Comparison of ENCODE assay signal across 8 cellular contexts in genomic region chr19:55341191-55342043, GRCh38. TPM values are rescaled to one million over a fixed set of nuclear protein-coding genes. Genes with fewer than 3 reads are reported as not detected.
DNase-seq lines count a peak whose midpoint lies in the region; ATAC-seq, FAIRE-seq and TF ChIP-seq lines count a peak whose summit lies in the region.

No MANE protein-coding gene starts in this region.

- H2AFZ ChIP-seq in osteoblast (ENCODE audit: low read length): no peak overlapping the region

- no peak for TF ChIP-seq CTCF in osteoblast (IDR thresholded peaks at IDR 0.05; ENCODE audit: extremely low read depth, low read depth, low read length)
- TF ChIP-seq CTCF in type B pancreatic cell (conservative IDR thresholded peaks at IDR 0.05): no peak

- H3K4me3 ChIP-seq in NT2/D1 (ENCODE audit: insufficient read length, low read depth) (peak overlapping the region; percentile 63), osteoblast (ENCODE audit: insufficient read depth, low read length) (peak overlapping the region; percentile 80)

- peak; percentile 34 for DNase-seq in AML-193 (lab: John Stamatoyannopoulos, UW)
- DNase-seq in HK-2 (ENCODE audit: unreplicated experiment): peak; percentile 84
- DNase-seq in NT2/D1 (ENCODE audit: low read depth, low spot score): peak; percentile 51
- DNase-seq in activated T-cell treated with anti-CD3 and anti-CD28 coated beads, Interleukin-2, amount 50 U/mL, for 72 hours: peak; percentile 63 to 69
- peak; percentile 80 to 91 for DNase-seq in frontal cortex (ENCODE audit: low spot score in 2 of 2)
- DNase-seq in osteoblast (ENCODE audit: insufficient read length, low spot score, missing footprints): peak; percentile 99
- no peak for DNase-seq in type B pancreatic cell (ENCODE audit: extremely low spot score, unreplicated experiment)

- peak overlapping the region; percentile 84 to 88 for H3K4me3 Mint-ChIP-seq in activated T-cell treated with anti-CD3 and anti-CD28 coated beads, Interleukin-2, amount 50 U/mL, for 72 hours
- peak overlapping the region; percentile 88 for H3K4me3 Mint-ChIP-seq in type B pancreatic cell

- H3K79me2 ChIP-seq in osteoblast (ENCODE audit: insufficient read depth, low read length): peaks cover 9% of the 10 kb centered on the region

- peak overlapping the region; percentile 79 for H3K9ac ChIP-seq in NT2/D1 (ENCODE audit: insufficient read length, low read depth)

- peaks cover 7% of the 10 kb centered on the region for H3K27me3 Mint-ChIP-seq in activated T-cell treated with anti-CD3 and anti-CD28 coated beads, Interleukin-2, amount 50 U/mL, for 72 hours (ENCODE audit: low read depth)
- peaks cover 3% of the 10 kb centered on the region for H3K27me3 Mint-ChIP-seq in type B pancreatic cell

- peak overlapping the region; percentile 83 for H3K4me2 ChIP-seq in osteoblast (ENCODE audit: insufficient read depth, low read length)

- H4K20me1 ChIP-seq in osteoblast (ENCODE audit: insufficient read depth, low read length): peaks cover 8% of the 10 kb centered on the region

- no peaks in the 10 kb centered on the region for H3K9me3 ChIP-seq in NT2/D1 (ENCODE audit: insufficient read depth, low read length)
- no peaks in the 10 kb centered on the region for H3K9me3 ChIP-seq in osteoblast (ENCODE audit: low read depth, low read length)

- peak overlapping the region; percentile 68 for H3K27ac Mint-ChIP-seq in activated T-cell treated with anti-CD3 and anti-CD28 coated beads, Interleukin-2, amount 50 U/mL, for 72 hours
- peak overlapping the region; percentile 68 for H3K27ac Mint-ChIP-seq in type B pancreatic cell

- H3K36me3 ChIP-seq in NT2/D1 (ENCODE audit: insufficient read depth, insufficient read length, low read length) (peaks cover 32% of the 10 kb centered on the region), osteoblast (ENCODE audit: insufficient read depth, low read length) (peaks cover 4% of the 10 kb centered on the region)

- H3K27me3 ChIP-seq in NT2/D1 (ENCODE audit: insufficient read depth, insufficient read length) (no peaks in the 10 kb centered on the region), osteoblast (ENCODE audit: insufficient read depth, low read length) (peaks cover 10% of the 10 kb centered on the region)

- H3K27ac ChIP-seq in osteoblast (ENCODE audit: low read depth, low read length): no peak overlapping the region

- H3K9me3 Mint-ChIP-seq in activated T-cell treated with anti-CD3 and anti-CD28 coated beads, Interleukin-2, amount 50 U/mL, for 72 hours: no peaks in the 10 kb centered on the region
- H3K9me3 Mint-ChIP-seq in type B pancreatic cell: no peaks in the 10 kb centered on the region

- ATAC-seq in activated T-cell treated with anti-CD3 and anti-CD28 coated beads, Interleukin-2, amount 50 U/mL, for 72 hours (replicated peaks in 1 of 2): no peak
- no peak for ATAC-seq in HG02973 (IDR thresholded peaks at IDR 0.05; ENCODE audit: unreplicated experiment)

- peaks cover 13% of the 10 kb centered on the region for H3K4me1 Mint-ChIP-seq in activated T-cell treated with anti-CD3 and anti-CD28 coated beads, Interleukin-2, amount 50 U/mL, for 72 hours (ENCODE audit: low read depth)
- peaks cover 19% of the 10 kb centered on the region for H3K4me1 Mint-ChIP-seq in type B pancreatic cell (ENCODE audit: unreplicated experiment)

- FAIRE-seq in frontal cortex (lab: Jason Lieb, UNC): no peak

- peaks cover 22% of the 10 kb centered on the region for H3K4me1 ChIP-seq in NT2/D1 (ENCODE audit: insufficient read depth, insufficient read length)
- H3K4me1 ChIP-seq in osteoblast (ENCODE audit: insufficient read depth, low read length): peaks cover 15% of the 10 kb centered on the region

- peaks cover 5 to 8% of the 10 kb centered on the region in 2 donors for H3K36me3 Mint-ChIP-seq in activated T-cell treated with anti-CD3 and anti-CD28 coated beads, Interleukin-2, amount 50 U/mL, for 72 hours (ENCODE audit: insufficient read depth in 2 of 2)
- H3K36me3 Mint-ChIP-seq in type B pancreatic cell: peaks cover 4% of the 10 kb centered on the region

RNA-seq across cellular contexts. Expression of gene KMT5C, which starts 1.7 kb away (rescaled TPM):
- total RNA-seq in activated T-cell treated with anti-CD3 and anti-CD28 coated beads, Interleukin-2, amount 50 U/mL, for 72 hours: 10 to 100 TPM; 29.2 to 31.3 TPM
- total RNA-seq in frontal cortex (5.7 TPM), osteoblast (9.7 and 10.9 TPM in 2 replicates), type B pancreatic cell (ENCODE audit: low replicate concordance) (26.9 and 32.9 TPM in 2 replicates)

RNA-seq across cellular contexts. Expression of gene COX6B2, which starts 13.1 kb away (rescaled TPM):
- total RNA-seq in activated T-cell treated with anti-CD3 and anti-CD28 coated beads, Interleukin-2, amount 50 U/mL, for 72 hours: 1 to 10 TPM; 3.1 to 7.4 TPM
- total RNA-seq in frontal cortex: under 0.01 TPM
- total RNA-seq in osteoblast: not detected in 2 replicates
- 0.33 and 0.87 TPM in 2 replicates for total RNA-seq in type B pancreatic cell (ENCODE audit: low replicate concordance)

RNA-seq across cellular contexts. Expression of gene TMEM150B, which starts 16.3 kb away (rescaled TPM):
- total RNA-seq in activated T-cell treated with anti-CD3 and anti-CD28 coated beads, Interleukin-2, amount 50 U/mL, for 72 hours: not detected
- total RNA-seq in frontal cortex: not detected
- under 0.01 and 0.29 TPM in 2 replicates for total RNA-seq in osteoblast
- 1.2 and 1.6 TPM in 2 replicates for total RNA-seq in type B pancreatic cell (ENCODE audit: low replicate concordance)

RNA-seq across cellular contexts. Expression of gene GARIN5B, which starts 21.6 kb away (rescaled TPM):
- under 1 TPM in 1 of 2 donors, not detected in 1; 0.07 TPM for total RNA-seq in activated T-cell treated with anti-CD3 and anti-CD28 coated beads, Interleukin-2, amount 50 U/mL, for 72 hours
- total RNA-seq in frontal cortex: not detected
- not detected in 2 replicates for total RNA-seq in osteoblast
- not detected in 2 replicates for total RNA-seq in type B pancreatic cell (ENCODE audit: low replicate concordance)

RNA-seq across cellular contexts. Expression of gene IL11, which starts 28.8 kb away (rescaled TPM):
- total RNA-seq in activated T-cell treated with anti-CD3 and anti-CD28 coated beads, Interleukin-2, amount 50 U/mL, for 72 hours: 1 to 10 TPM; 4.0 to 5.4 TPM
- total RNA-seq in frontal cortex: 0.41 TPM
- 0.36 and 1.2 TPM in 2 replicates for total RNA-seq in osteoblast
- total RNA-seq in type B pancreatic cell (ENCODE audit: low replicate concordance): 0.46 and 0.48 TPM in 2 replicates
